8 cellular contexts compared by ENCODE assay signal in genomic region chr15:60328852-60329443, GRCh38.
DNase-seq lines count a peak whose midpoint lies in the region; ATAC-seq and TF ChIP-seq lines count a peak whose summit lies in the region.

No MANE protein-coding gene starts in this region.

- H3K79me2 ChIP-seq in SU-DHL-6 (ENCODE audit: insufficient read depth, low read length): no peaks in the 10 kb centered on the region

- no peak overlapping the region for H3K4me2 ChIP-seq in SU-DHL-6 (ENCODE audit: low read depth, low read length, poor library complexity, severe bottlenecking)

- no peaks in the 10 kb centered on the region for H3K9me2 ChIP-seq in SU-DHL-6 (replicated peaks; ENCODE audit: insufficient read depth, low read length)

- H4K20me1 ChIP-seq in SU-DHL-6 (ENCODE audit: low read depth, low read length): no peaks in the 10 kb centered on the region

- H3K4me3 ChIP-seq in GM12865 (ENCODE audit: low read depth, low read length) (no peak overlapping the region), SU-DHL-6 (ENCODE audit: insufficient read depth, low read length, poor library complexity, severe bottlenecking) (no peak overlapping the region), fibroblast of mammary gland (ENCODE audit: control insufficient read depth, low read depth, low read length) (no peak overlapping the region)

- no peak overlapping the region for H2AFZ ChIP-seq in SU-DHL-6 (ENCODE audit: low read depth, low read length, severe bottlenecking)

- H3K27me3 ChIP-seq in SU-DHL-6 (ENCODE audit: low read length): no peaks in the 10 kb centered on the region

- no peaks in the 10 kb centered on the region for H3F3A ChIP-seq in SU-DHL-6 (ENCODE audit: insufficient read depth)

- no peak for DNase-seq in AG09319 (ENCODE audit: extremely low read depth, low read depth)
- DNase-seq in GM12865 (ENCODE audit: low read depth): peak; percentile 43
- peak; percentile 51 for DNase-seq in fibroblast of mammary gland (ENCODE audit: low read depth)
- peak; percentile 25 to 33 for DNase-seq in stimulated activated CD4-positive, alpha-beta T cell treated with anti-CD3 and anti-CD28 coated beads, Interleukin-2, amount 100 ng/mL, for 24 hours
- DNase-seq in C1 segment of cervical spinal cord (lab: John Stamatoyannopoulos, UW): no peak

- ATAC-seq in HG02973 (IDR thresholded peaks at IDR 0.05; ENCODE audit: unreplicated experiment) (no peak), HG02852 (IDR thresholded peaks at IDR 0.05; ENCODE audit: unreplicated experiment) (no peak)

- no peaks in the 10 kb centered on the region for H3K9me3 ChIP-seq in SU-DHL-6 (ENCODE audit: insufficient read depth, low read length)

- no peaks in the 10 kb centered on the region for H3K36me3 ChIP-seq in SU-DHL-6 (ENCODE audit: low read length)

- TF ChIP-seq CTCF in AG09319 (IDR thresholded peaks at IDR 0.05; ENCODE audit: low read depth, low read length): peak; percentile 78
- peak; percentile 55 for TF ChIP-seq CTCF in GM12865 (IDR thresholded peaks at IDR 0.05; ENCODE audit: insufficient read depth, low read depth, low read length, missing control alignments)
- peak; percentile 64 for TF ChIP-seq CTCF in SU-DHL-6 (IDR thresholded peaks at IDR 0.05; ENCODE audit: insufficient read depth, low read length, poor library complexity, severe bottlenecking)
- peak; percentile 80 for TF ChIP-seq CTCF in fibroblast of mammary gland (conservative IDR thresholded peaks at IDR 0.05; ENCODE audit: control insufficient read depth, insufficient read depth, low read depth, low read length)

- no peak overlapping the region for H3K9ac ChIP-seq in SU-DHL-6 (ENCODE audit: low read length)

- H3K27ac ChIP-seq in SU-DHL-6 (ENCODE audit: low read depth, low read length): no peak overlapping the region

Comparison
In these comparisons a context has a peak if more than half of its experiments do, and no peak if none do; other contexts are left out.
1. DNase-seq: peak in GM12865 (single experiment), fibroblast of mammary gland (single experiment) and stimulated activated CD4-positive, alpha-beta T cell treated with anti-CD3 and anti-CD28 coated beads, Interleukin-2, amount 100 ng/mL, for 24 hours (2 of 2); none in AG09319 (single experiment) and C1 segment of cervical spinal cord (0 of 14).
2. Peak in every context shown above with its lines, with median percentiles within 50 percentile points of each other: CTCF ChIP-seq.